Comparison of ENCODE assay signal across 2 cellular contexts in the genomic region with DNA sequence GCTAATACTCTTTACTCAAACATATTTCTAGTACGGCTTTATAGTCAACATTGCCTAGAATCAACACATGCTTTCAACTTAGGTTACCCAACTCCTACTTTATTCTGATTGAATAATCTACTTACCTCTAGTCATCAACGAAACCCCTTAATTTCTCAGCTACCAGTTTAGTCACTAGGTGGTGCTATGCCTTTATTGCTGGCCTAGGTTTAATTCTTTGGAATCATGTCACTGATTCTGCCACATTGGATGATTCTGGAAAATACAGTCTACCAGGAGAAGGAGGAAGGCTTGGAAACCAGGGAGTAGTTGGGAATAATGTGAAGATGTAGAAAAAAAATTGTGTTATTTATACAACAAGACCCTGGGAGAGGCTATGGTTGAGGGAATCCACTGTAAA.
TF ChIP-seq lines count a peak whose summit lies in the region.

No MANE protein-coding gene starts in this region.

TF ChIP-seq in SK-N-SH, 30 proteins besides CTCF, POLR2A, EP300 and RAD21 (continued from another document):
- TF ChIP-seq IRF3 (IDR thresholded peaks at IDR 0.05; ENCODE audit: low read depth, low read length) (no peak), GATA2 (CRISPR knock-in tag; IDR thresholded peaks at IDR 0.05) (no peak), TCF12 (IDR thresholded peaks at IDR 0.05) (no peak), SIN3A (IDR thresholded peaks at IDR 0.05; ENCODE audit: borderline replicate concordance, low read depth, low read length) (no peak), FOXJ3 (CRISPR knock-in tag; IDR thresholded peaks at IDR 0.05) (no peak), MXI1 (IDR thresholded peaks at IDR 0.05; ENCODE audit: low read depth, low read length) (no peak)

TF ChIP-seq in SK-N-SH treated with all-trans-retinoic acid at 6 μM for 48 hours, 23 proteins besides CTCF, POLR2A, EP300 and RAD21 (continued from another document):
- TF ChIP-seq, protein P1, sequence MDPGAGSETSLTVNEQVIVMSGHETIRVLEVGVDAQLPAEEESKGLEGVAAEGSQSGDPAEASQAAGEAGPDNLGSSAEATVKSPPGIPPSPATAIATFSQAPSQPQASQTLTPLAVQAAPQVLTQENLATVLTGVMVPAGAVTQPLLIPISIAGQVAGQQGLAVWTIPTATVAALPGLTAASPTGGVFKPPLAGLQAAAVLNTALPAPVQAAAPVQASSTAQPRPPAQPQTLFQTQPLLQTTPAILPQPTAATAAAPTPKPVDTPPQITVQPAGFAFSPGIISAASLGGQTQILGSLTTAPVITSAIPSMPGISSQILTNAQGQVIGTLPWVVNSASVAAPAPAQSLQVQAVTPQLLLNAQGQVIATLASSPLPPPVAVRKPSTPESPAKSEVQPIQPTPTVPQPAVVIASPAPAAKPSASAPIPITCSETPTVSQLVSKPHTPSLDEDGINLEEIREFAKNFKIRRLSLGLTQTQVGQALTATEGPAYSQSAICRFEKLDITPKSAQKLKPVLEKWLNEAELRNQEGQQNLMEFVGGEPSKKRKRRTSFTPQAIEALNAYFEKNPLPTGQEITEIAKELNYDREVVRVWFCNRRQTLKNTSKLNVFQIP (CRISPR knock-in tag; IDR thresholded peaks at IDR 0.05; ENCODE audit: borderline replicate concordance, low read depth) = no peak
- TF ChIP-seq TOX (CRISPR knock-in tag; IDR thresholded peaks at IDR 0.05; ENCODE audit: borderline replicate concordance) = no peak
- no peak for TF ChIP-seq ISL1 (CRISPR knock-in tag; IDR thresholded peaks at IDR 0.05)
- TF ChIP-seq ESRRG (CRISPR knock-in tag; IDR thresholded peaks at IDR 0.05) = no peak
